8 cellular contexts compared by ENCODE assay signal in the genomic region with DNA sequence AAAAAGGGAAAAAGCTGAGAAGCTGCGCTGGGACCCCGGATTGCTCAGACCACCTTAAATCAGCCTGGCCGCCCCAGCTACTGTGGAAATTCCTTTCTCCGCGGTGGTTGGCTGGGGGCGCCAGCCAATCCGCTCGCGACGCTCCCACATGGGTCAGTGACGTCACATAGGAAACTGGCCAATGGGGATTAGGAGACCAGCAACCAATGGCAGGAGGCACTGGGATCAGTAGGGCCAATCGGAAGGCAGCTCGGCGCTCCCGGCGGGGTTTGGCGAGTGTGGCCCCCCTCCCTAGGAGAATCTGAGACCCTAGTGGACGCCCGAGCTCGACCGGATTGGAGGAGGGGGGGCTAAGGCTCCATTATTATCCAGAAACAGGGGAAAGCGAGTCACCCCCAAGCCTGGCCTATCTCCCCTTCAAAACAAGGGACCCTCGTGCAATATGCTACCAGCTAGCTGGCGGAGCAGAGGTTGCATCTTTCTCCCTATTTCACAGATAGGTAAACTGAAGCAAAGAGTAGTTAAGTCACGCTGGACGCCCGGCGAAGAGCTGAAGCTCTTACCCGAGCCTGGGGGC.
DNase-seq lines count a peak whose midpoint lies in the region; ATAC-seq, FAIRE-seq and TF ChIP-seq lines count a peak whose summit lies in the region.

No MANE protein-coding gene starts in this region.

- peak; percentile 94 for DNase-seq in AG09309 (ENCODE audit: low read depth)
- DNase-seq in NCI-H446 (lab: John Stamatoyannopoulos, UW), result peak; percentile 100
- DNase-seq in cerebellar nuclear complex (lab: John Stamatoyannopoulos, UW), result peak; percentile 89 to 92
- peak; percentile 90 to 92 for DNase-seq in stimulated activated CD4-positive, alpha-beta T cell treated with anti-CD3 and anti-CD28 coated beads, Interleukin-12 subunit alpha, Interleukin-12 subunit beta, amount 100 ng/mL, for 24 hours (ENCODE audit: low read depth in 2 of 2)

- ATAC-seq in GM19035 (IDR thresholded peaks at IDR 0.05; ENCODE audit: unreplicated experiment), result peak; percentile 87
- ATAC-seq in HG03342 (IDR thresholded peaks at IDR 0.05; ENCODE audit: unreplicated experiment), result peak; percentile 85
- ATAC-seq in activated CD4-positive, CD25-positive, alpha-beta regulatory T cell treated with anti-CD3 and anti-CD28 coated beads, Interleukin-2, amount 50 U/mL, for 24 hours, result peak; percentile 92 to 94

- TF ChIP-seq CTCF in AG09309 (IDR thresholded peaks at IDR 0.05; ENCODE audit: control insufficient read depth, insufficient read depth, low read depth, low read length, missing control alignments), result no peak

- FAIRE-seq in islet of Langerhans (lab: Jason Lieb, UNC), result peak; percentile 77

- H3K4me3 ChIP-seq in AG09309 (ENCODE audit: control insufficient read depth, low read depth, low read length), result peak overlapping the region; percentile 55

Comparison
In these comparisons a context has a peak if more than half of its experiments do, and no peak if none do; other contexts are left out.
1. Peak in every context shown above with its lines: DNase-seq, ATAC-seq and H3K4me3 ChIP-seq.